15 cellular contexts compared by ENCODE assay signal in the genomic region with DNA sequence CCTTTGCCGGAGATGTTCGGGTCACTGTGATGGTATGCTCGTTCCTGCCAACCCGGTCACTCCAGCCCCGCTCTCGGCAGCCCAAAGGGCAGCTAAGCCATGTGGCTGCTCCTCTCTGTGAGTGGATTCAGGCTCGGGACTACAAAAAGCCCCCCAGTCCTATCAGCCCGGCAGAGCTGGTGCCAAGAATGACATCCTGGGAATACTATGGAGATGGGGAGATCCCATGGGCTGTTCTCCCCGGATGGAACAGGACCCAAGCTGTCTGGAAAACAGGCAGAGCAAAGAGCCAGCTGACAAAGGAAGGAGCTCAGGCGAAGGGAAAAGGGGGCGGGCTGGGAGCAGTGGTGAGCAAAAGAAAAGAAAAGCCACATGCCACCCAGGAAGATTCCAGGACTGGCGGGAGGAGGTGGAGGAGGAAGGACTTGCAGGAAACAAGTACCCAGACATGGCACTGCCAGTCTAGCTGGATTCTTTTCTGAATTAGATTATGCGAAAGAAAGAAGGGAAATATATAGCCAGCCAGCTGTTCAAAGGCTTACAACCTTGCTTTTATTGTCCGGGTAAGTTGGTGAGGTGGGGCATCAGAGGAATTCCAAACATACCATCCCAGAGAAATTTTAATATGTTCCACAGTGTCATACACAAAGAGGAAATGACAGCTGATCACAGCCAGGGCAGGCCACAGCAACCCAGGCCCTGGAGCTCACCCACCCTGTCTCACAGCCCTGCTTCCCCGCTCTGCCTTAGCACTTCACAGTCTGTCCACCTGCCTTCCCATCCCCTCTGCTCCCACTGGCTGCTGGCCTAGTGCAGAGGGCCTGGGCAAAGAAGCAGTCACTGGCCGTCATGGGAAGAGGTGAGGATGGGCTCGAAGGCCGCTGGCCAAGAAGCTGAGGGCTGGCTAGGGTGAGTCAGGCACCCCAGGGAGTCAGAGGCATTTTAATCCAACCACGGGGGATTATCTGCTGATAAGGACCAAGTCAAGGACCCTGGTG. TPM values are rescaled to one million over a fixed set of nuclear protein-coding genes. Genes with fewer than 3 reads are reported as not detected.
DNase-seq lines count a peak whose midpoint lies in the region; ATAC-seq and TF ChIP-seq lines count a peak whose summit lies in the region.
"Had no signal": no experiment of that assay in that cellular context is flagged by ENCODE, and none has a peak within 500 bp of the region (broad histone marks: within the 10 kb centered on the region; RNA-seq: fewer than 3 reads in every experiment).

No MANE protein-coding gene starts in this region.

- CTCF ChIA-PET in RWPE1 (lab: Yijun Ruan, JAX): interaction anchor here (0.7 to 1.2 kb wide), 2 partner anchors 11 to 206 kb away, joined by 4 to 7 read pairs; no protein-coding TSS in a partner anchor

- no peak for ATAC-seq in HG03439 (IDR thresholded peaks at IDR 0.05; ENCODE audit: unreplicated experiment)
- ATAC-seq in heart right ventricle: no peak

- DNase-seq in HS-27A (ENCODE audit: low read depth) (peak; percentile 72), astrocyte of the spinal cord (ENCODE audit: low read depth, low spot score) (peak; percentile 47), iPS-NIHi11 (ENCODE audit: low spot score) (peak; percentile 15), hepatic stellate cell (ENCODE audit: low spot score) (no peak), heart right ventricle (no peak), RWPE1 (ENCODE audit: low spot score) (no peak)
- DNase-seq: activated effector memory CD4-positive, alpha-beta T cell treated with Interleukin-2 at 50 U/mL for 16 hours; DMS153; effector memory CD4-positive, alpha-beta T cell; immature natural killer cell; NCI-H146 had no signal

- in situ Hi-C loops in astrocyte of the spinal cord (cut with HindIII; ENCODE audit: low sequenced_read_pairs): no loop called here

- peak overlapping the region; percentile 79 for H3K27ac ChIP-seq in temporal lobe (ENCODE audit: low read depth, low read length)
- H3K27ac ChIP-seq in heart right ventricle: no peak overlapping the region
- no peak overlapping the region for H3K27ac ChIP-seq in RWPE1
- H3K27ac ChIP-seq: VCaP had no signal

- no peak for TF ChIP-seq CTCF in astrocyte of the spinal cord (IDR thresholded peaks at IDR 0.05; ENCODE audit: low read depth, low read length)
- no peak for TF ChIP-seq CTCF in heart right ventricle (IDR thresholded peaks at IDR 0.05)
- no peak for TF ChIP-seq CTCF in RWPE1 (conservative IDR thresholded peaks at IDR 0.05; ENCODE audit: low read depth)

- 78 to 86% methylated on average over 18 to 19 of the region's 19 CpGs for WGBS in heart right ventricle, 2 donors

- no peaks in the 10 kb centered on the region for H3K9me3 ChIP-seq in heart right ventricle
- H3K9me3 ChIP-seq: prostate gland had no signal

- H3K36me3 ChIP-seq in heart right ventricle: no peaks in the 10 kb centered on the region
- H3K36me3 ChIP-seq: prostate gland had no signal

- POLR2A ChIA-PET in RWPE1 (lab: Yijun Ruan, JAX; ENCODE audit: low non-redundant PET): no interaction called here

- peaks cover 0 to 6% (median 0%) of the 10 kb centered on the region in 9 donors for H3K4me1 ChIP-seq in heart right ventricle
- H3K4me1 ChIP-seq: prostate gland had no signal

- H3K27me3 ChIP-seq in heart right ventricle: peaks cover 0 to 94% (median 0%) of the 10 kb centered on the region in 7 donors

- no peak overlapping the region for H3K4me3 ChIP-seq in astrocyte of the spinal cord (ENCODE audit: low read depth, low read length)
- H3K4me3 ChIP-seq in heart right ventricle: no peak overlapping the region
- H3K4me3 ChIP-seq: prostate gland had no signal

- intact Hi-C loops in heart right ventricle (cut with DNase I): loop anchor here in 4 of 10 donors (10.0 kb wide), 2 partner anchors 55 to 275 kb away; no protein-coding TSS in a partner anchor

RNA-seq across cellular contexts. Expression of a gene that starts 3.4 kb away (rescaled TPM):
- total RNA-seq in temporal lobe (24.3 TPM), heart right ventricle (under 1 TPM in 6 of 10 donors, not detected in 4; 0.14 to 0.83 (median 0.33) TPM)
- under 1 TPM in 1 of 2 donors, not detected in 1; 0.03 TPM for polyA plus RNA-seq in heart right ventricle
- polyA plus RNA-seq: immature natural killer cell had no signal

Comparison
In these comparisons a context has a peak if more than half of its experiments do, and no peak if none do; other contexts are left out.
1. DNase-seq: peak in HS-27A (single experiment), astrocyte of the spinal cord (single experiment) and iPS-NIHi11 (single experiment); none in hepatic stellate cell (single experiment), heart right ventricle (0 of 2) and RWPE1 (single experiment).
2. RNA of a gene that starts 3.4 kb away (total RNA-seq): 24.3 TPM in temporal lobe (single experiment); 0.14 to 0.83 TPM in heart right ventricle; every median in the first group is over 10 times any median in the second.